In genomic region chr7:73718905-73719805, GRCh38 we compare ENCODE assay signal across 8 cellular contexts. TPM values are rescaled to one million over a fixed set of nuclear protein-coding genes. Genes with fewer than 3 reads are reported as not detected.
DNase-seq lines count a peak whose midpoint lies in the region; ATAC-seq and TF ChIP-seq lines count a peak whose summit lies in the region.

Gene STX1A (minus strand): TSS chr7:73719669. CDS start chr7:73719631, 38 bp downstream.

- CTCF ChIA-PET in HEK293T (lab: Yijun Ruan, JAX), result interaction anchor here (0.8 to 2.6 kb wide), 2 partner anchors 15 to 17 kb away, joined by 3 to 13 read pairs; no protein-coding TSS in a partner anchor
- CTCF ChIA-PET in activated CD4-positive, alpha-beta T cell treated with anti-CD3 and anti-CD28 coated beads for 36 hours (lab: Charles Lee), result interaction anchor here (0.6 to 1.4 kb wide), 5 partner anchors 18 to 136 kb away, joined by 3 to 4 read pairs (median 3); no protein-coding TSS in a partner anchor

- H3K4me3 Mint-ChIP-seq in activated CD4-positive, alpha-beta T cell treated with anti-CD3 and anti-CD28 coated beads for 36 hours, result peak within 1 kb of the TSS; percentile 75

- peak within 1 kb of the TSS; percentile 66 for H3K27ac Mint-ChIP-seq in activated CD4-positive, alpha-beta T cell treated with anti-CD3 and anti-CD28 coated beads for 36 hours

- peaks cover 4% of the 10 kb centered on the region for H3K27me3 Mint-ChIP-seq in activated CD4-positive, alpha-beta T cell treated with anti-CD3 and anti-CD28 coated beads for 36 hours

- peak; percentile 59 for ATAC-seq in activated CD4-positive, alpha-beta T cell treated with anti-CD3 and anti-CD28 coated beads for 36 hours
- peak; percentile 76 for ATAC-seq in left lobe of liver

- intact Hi-C loops in activated CD4-positive, alpha-beta T cell treated with anti-CD3 and anti-CD28 coated beads for 36 hours (cut with DNase I, micrococcal nuclease), result loop anchor here (1.0 to 5.0 kb wide), 11 partner anchors 14 to 197 kb away; partner anchors contain the start of genes ABHD11 (in 2 of the 2), BAZ1B (in 2 of the 2), BUD23 (in 2 of the 2) and DNAJC30 (in 2 of the 2)

- peak within 1 kb of the TSS; percentile 75 for H3K4me3 ChIP-seq in GM12865 (ENCODE audit: low read depth, low read length)
- H3K4me3 ChIP-seq in choroid plexus epithelial cell (ENCODE audit: low read depth, low read length), result peak within 1 kb of the TSS; percentile 80

- POLR2A ChIA-PET in HEK293T (lab: Yijun Ruan, JAX), result interaction anchor here (0.6 to 1.5 kb wide), 5 partner anchors 13 to 141 kb away, joined by 3 to 4 read pairs (median 3); partner anchors contain the start of gene TBL2
- POLR2A ChIA-PET in activated CD4-positive, alpha-beta T cell treated with anti-CD3 and anti-CD28 coated beads for 36 hours (lab: Charles Lee), result interaction anchor here (0.6 to 1.2 kb wide), 3 partner anchors 20 to 364 kb away, joined by 3 read pairs; partner anchors contain the start of gene ABHD11

- H3K9me3 Mint-ChIP-seq in activated CD4-positive, alpha-beta T cell treated with anti-CD3 and anti-CD28 coated beads for 36 hours (ENCODE audit: low read depth), result no peaks in the 10 kb centered on the region

- no peak for TF ChIP-seq CTCF in GM12865 (IDR thresholded peaks at IDR 0.05; ENCODE audit: insufficient read depth, low read depth, low read length, missing control alignments)
- TF ChIP-seq CTCF in choroid plexus epithelial cell (conservative IDR thresholded peaks at IDR 0.05; ENCODE audit: low read depth, low read length), result no peak

- peaks cover 3% of the 10 kb centered on the region for H3K36me3 Mint-ChIP-seq in activated CD4-positive, alpha-beta T cell treated with anti-CD3 and anti-CD28 coated beads for 36 hours (ENCODE audit: low read depth)

- H3K4me1 Mint-ChIP-seq in activated CD4-positive, alpha-beta T cell treated with anti-CD3 and anti-CD28 coated beads for 36 hours, result peaks cover 34% of the 10 kb centered on the region

- DNase-seq in GM12865 (ENCODE audit: low read depth) (peak; percentile 80), HEK293T (ENCODE audit: extremely low spot score) (peak; percentile 94), NCI-H1417 (lab: John Stamatoyannopoulos, UW) (peak; percentile 81 to 83 (median 81)), choroid plexus epithelial cell (ENCODE audit: low read depth) (peak; percentile 74), left lobe of liver (ENCODE audit: low spot score) (peak; percentile 79), mesenteric fat pad (ENCODE audit: low spot score) (no peak)
- peak; percentile 85 for DNase-seq in activated CD4-positive, alpha-beta T cell treated with anti-CD3 and anti-CD28 coated beads for 36 hours
- DNase-seq in stimulated activated CD4-positive, alpha-beta T cell treated with anti-CD3 and anti-CD28 coated beads, Interleukin-4, amount 100 ng/mL, for 1 hour, result peak; percentile 73

TF ChIP-seq in HEK293T, 16 proteins besides CTCF, POLR2A, EP300 and RAD21:
- TF ChIP-seq LEF1 (IDR thresholded peaks at IDR 0.05; ENCODE audit: borderline replicate concordance), result 0 out of 2 replicates have a peak, but pooled peaks have one; percentile 68
- TF ChIP-seq FOXA1 (IDR thresholded peaks at IDR 0.05), result no peak
- 0 out of 2 replicates have a peak, but pooled peaks have one; percentile 19 for TF ChIP-seq L3MBTL2 (conservative IDR thresholded peaks at IDR 0.05)

RNA-seq across cellular contexts. Expression of gene STX1A, which starts in this region (rescaled TPM):
- total RNA-seq in activated CD4-positive, alpha-beta T cell treated with anti-CD3 and anti-CD28 coated beads for 36 hours, result 10 to 100 TPM; 16.6 to 16.8 TPM
- 2.9 TPM for total RNA-seq in left lobe of liver
- 3.5 TPM for total RNA-seq in mesenteric fat pad
